In the genomic region with DNA sequence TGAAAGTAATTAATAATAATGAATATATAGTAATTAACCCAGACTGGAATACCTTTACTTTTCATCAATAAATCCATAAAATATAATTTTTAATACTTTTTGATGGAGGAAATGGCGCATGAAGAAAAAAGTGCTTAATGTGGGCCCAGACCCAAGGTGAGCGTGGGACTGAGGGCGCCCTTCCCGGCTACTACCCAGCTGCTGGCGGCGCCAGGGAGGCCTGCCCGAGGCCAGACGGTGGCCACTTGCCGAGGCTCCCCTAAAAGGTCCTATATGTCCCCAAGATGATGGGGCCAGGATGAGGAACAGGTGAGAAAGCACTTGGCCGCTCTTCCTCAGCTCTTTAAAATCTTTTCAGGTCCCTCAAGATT, we compare ENCODE assay signal across 9 cellular contexts. TPM values are rescaled to one million over a fixed set of nuclear protein-coding genes. Genes with fewer than 3 reads are reported as not detected.
DNase-seq lines count a peak whose midpoint lies in the region; ATAC-seq and TF ChIP-seq lines count a peak whose summit lies in the region.
"Had no signal": no experiment of that assay in that cellular context is flagged by ENCODE, and none has a peak within 500 bp of the region (broad histone marks: within the 10 kb centered on the region; RNA-seq: fewer than 3 reads in every experiment).

No MANE protein-coding gene starts in this region.

- peaks cover 59% of the 10 kb centered on the region for H3K4me1 Mint-ChIP-seq in CD4-positive, alpha-beta T cell (ENCODE audit: low read depth)

- H3F3A ChIP-seq in OCI-LY1 (ENCODE audit: insufficient read depth, low read length): no peaks in the 10 kb centered on the region

- H3K4me1 ChIP-seq in OCI-LY1 (ENCODE audit: insufficient read depth, low read length, severe bottlenecking) (peaks cover 47% of the 10 kb centered on the region), duodenal mucosa (ENCODE audit: control insufficient read depth in 1 of 2, insufficient read depth in 2 of 2, low read length in 2 of 2) (peaks cover 74 to 80% of the 10 kb centered on the region in 2 donors), osteoblast (ENCODE audit: insufficient read depth, low read length) (peaks cover 81% of the 10 kb centered on the region)

- no peaks in the 10 kb centered on the region for H3K27me3 ChIP-seq in CD4-positive, alpha-beta T cell (ENCODE audit: control insufficient read depth, insufficient read depth, low read length)
- H3K27me3 ChIP-seq in OCI-LY1 (ENCODE audit: insufficient read depth, low read length) (no peaks in the 10 kb centered on the region), duodenal mucosa (ENCODE audit: control insufficient read depth in 1 of 2, insufficient read depth in 2 of 2, low read length in 2 of 2) (no peaks in the 10 kb centered on the region), osteoblast (ENCODE audit: insufficient read depth, low read length) (no peaks in the 10 kb centered on the region)

- H3K4me3 Mint-ChIP-seq in CD4-positive, alpha-beta T cell: peak overlapping the region; percentile 34

- H3K27ac Mint-ChIP-seq in CD4-positive, alpha-beta T cell: peak overlapping the region; percentile 98

- H3K9me2 ChIP-seq in OCI-LY1 (ENCODE audit: low read depth, low read length): no peaks in the 10 kb centered on the region

- no peaks in the 10 kb centered on the region for H4K20me1 ChIP-seq in OCI-LY1 (ENCODE audit: insufficient read depth, low read length)
- no peaks in the 10 kb centered on the region for H4K20me1 ChIP-seq in osteoblast (ENCODE audit: insufficient read depth, low read length)

- H3K27ac ChIP-seq in CD4-positive, alpha-beta T cell (ENCODE audit: low read depth, low read length): peak overlapping the region; percentile 72
- H3K27ac ChIP-seq in OCI-LY1 (ENCODE audit: low read depth, low read length, poor library complexity, severe bottlenecking) (no peak overlapping the region), duodenal mucosa (ENCODE audit: low read depth, low read length) (no peak overlapping the region), osteoblast (ENCODE audit: low read depth, low read length) (peak overlapping the region; percentile 91)

- no peak overlapping the region for H3K4me2 ChIP-seq in OCI-LY1 (ENCODE audit: low read length)
- H3K4me2 ChIP-seq in osteoblast (ENCODE audit: insufficient read depth, low read length): peak overlapping the region; percentile 57

- intact Hi-C loops in CD4-positive, alpha-beta T cell (cut with DNase I, micrococcal nuclease): loop anchor here (1.0 to 5.0 kb wide), 6 partner anchors 42 to 980 kb away; partner anchors contain the start of genes LEKR1 (in 1 of the 2) and TIPARP (in 1 of the 2)

- H3K9me3 Mint-ChIP-seq in CD4-positive, alpha-beta T cell: no peaks in the 10 kb centered on the region

- no peak for DNase-seq in CD4-positive, alpha-beta T cell
- DNase-seq in osteoblast (ENCODE audit: insufficient read length, low spot score, missing footprints) (no peak), NCI-H187 treated with DMSO at 0.1 percent for 48 hours (lab: John Stamatoyannopoulos, UW) (no peak), foreskin melanocyte (no peak), DMS 273 treated with DMSO at 0.1 percent for 48 hours (lab: John Stamatoyannopoulos, UW) (no peak)
- DNase-seq: NCI-H226 had no signal

- H3K79me2 ChIP-seq in OCI-LY1 (ENCODE audit: insufficient read depth, low read length) (no peaks in the 10 kb centered on the region), osteoblast (ENCODE audit: insufficient read depth, low read length) (no peaks in the 10 kb centered on the region)

- POLR2A ChIA-PET in CD4-positive, alpha-beta T cell (lab: Charles Lee): interaction anchor here (1.1 to 4.7 kb wide), 5 partner anchors 29 to 576 kb away, joined by 8 to 42 read pairs (median 13); partner anchors contain the start of genes CCNL1 and SSR3

- H3K36me3 ChIP-seq in OCI-LY1 (ENCODE audit: insufficient read depth, low read length) (no peaks in the 10 kb centered on the region), duodenal mucosa (ENCODE audit: control insufficient read depth in 1 of 2, insufficient read depth in 2 of 2, low read length in 2 of 2) (no peaks in the 10 kb centered on the region), osteoblast (ENCODE audit: insufficient read depth, low read length) (no peaks in the 10 kb centered on the region)

- H3K4me3 ChIP-seq in OCI-LY1 (ENCODE audit: low read depth, low read length, poor library complexity, severe bottlenecking) (no peak overlapping the region), duodenal mucosa (ENCODE audit: low read depth in 1 of 2, low read length in 2 of 2) (peak overlapping the region in 1 of 2 donors; percentile 29), osteoblast (ENCODE audit: insufficient read depth, low read length) (no peak overlapping the region)

- H2AFZ ChIP-seq in OCI-LY1 (ENCODE audit: low read length): 0 out of 2 replicates have a peak overlapping the region, but pooled peaks have one; percentile 12
- H2AFZ ChIP-seq in osteoblast (ENCODE audit: low read length): no peak overlapping the region

- no peaks in the 10 kb centered on the region for H3K27me3 Mint-ChIP-seq in CD4-positive, alpha-beta T cell

- H3K9ac ChIP-seq in OCI-LY1 (ENCODE audit: low read length): no peak overlapping the region; the same call in 1 of the 2 replicates
- peak overlapping the region; percentile 47 to 58 for H3K9ac ChIP-seq in duodenal mucosa (ENCODE audit: low read depth in 1 of 2, low read length in 2 of 2)

- CTCF ChIA-PET in CD4-positive, alpha-beta T cell (lab: Charles Lee): interaction anchor here (0.7 to 3.5 kb wide), 9 partner anchors 27 to 618 kb away, joined by 3 to 24 read pairs (median 4); partner anchors contain the start of genes SSR3 and TIPARP

- no peaks in the 10 kb centered on the region for H3K9me3 ChIP-seq in CD4-positive, alpha-beta T cell (ENCODE audit: control insufficient read depth, low read length)
- H3K9me3 ChIP-seq in OCI-LY1 (ENCODE audit: low read length) (no peaks in the 10 kb centered on the region), duodenal mucosa (ENCODE audit: control insufficient read depth in 1 of 2, low read length in 2 of 2) (no peaks in the 10 kb centered on the region), osteoblast (ENCODE audit: low read depth, low read length) (no peaks in the 10 kb centered on the region)

- peak; percentile 49 for TF ChIP-seq CTCF in CD4-positive, alpha-beta T cell (IDR thresholded peaks at IDR 0.05)
- TF ChIP-seq CTCF in OCI-LY1 (IDR thresholded peaks at IDR 0.05; ENCODE audit: low read length): no peak
- TF ChIP-seq CTCF in osteoblast (IDR thresholded peaks at IDR 0.05; ENCODE audit: extremely low read depth, low read depth, low read length): no peak

- H3K36me3 Mint-ChIP-seq in CD4-positive, alpha-beta T cell (ENCODE audit: low read depth): no peaks in the 10 kb centered on the region

- ATAC-seq in CD4-positive, alpha-beta T cell (ENCODE audit: poor library complexity): no peak
- no peak for ATAC-seq in activated CD4-positive, CD25-positive, alpha-beta regulatory T cell treated with anti-CD3 and anti-CD28 coated beads, Interleukin-2, amount 50 U/mL, for 24 hours

RNA-seq across cellular contexts. Expression of gene CCNL1, which starts 29.1 kb away (rescaled TPM):
- 1,000 to 10,000 TPM; 1,350 to 1,388 TPM for total RNA-seq in CD4-positive, alpha-beta T cell
- total RNA-seq in osteoblast: 157 and 194 TPM in 2 replicates

Comparison
In these comparisons a context has a peak if more than half of its experiments do, and no peak if none do; other contexts are left out.
1. H3K27ac ChIP-seq: peak in CD4-positive, alpha-beta T cell (single experiment) and osteoblast (single experiment); none in OCI-LY1 (single experiment) and duodenal mucosa (single experiment).